Comparison of ENCODE assay signal across 9 cellular contexts in the genomic region with DNA sequence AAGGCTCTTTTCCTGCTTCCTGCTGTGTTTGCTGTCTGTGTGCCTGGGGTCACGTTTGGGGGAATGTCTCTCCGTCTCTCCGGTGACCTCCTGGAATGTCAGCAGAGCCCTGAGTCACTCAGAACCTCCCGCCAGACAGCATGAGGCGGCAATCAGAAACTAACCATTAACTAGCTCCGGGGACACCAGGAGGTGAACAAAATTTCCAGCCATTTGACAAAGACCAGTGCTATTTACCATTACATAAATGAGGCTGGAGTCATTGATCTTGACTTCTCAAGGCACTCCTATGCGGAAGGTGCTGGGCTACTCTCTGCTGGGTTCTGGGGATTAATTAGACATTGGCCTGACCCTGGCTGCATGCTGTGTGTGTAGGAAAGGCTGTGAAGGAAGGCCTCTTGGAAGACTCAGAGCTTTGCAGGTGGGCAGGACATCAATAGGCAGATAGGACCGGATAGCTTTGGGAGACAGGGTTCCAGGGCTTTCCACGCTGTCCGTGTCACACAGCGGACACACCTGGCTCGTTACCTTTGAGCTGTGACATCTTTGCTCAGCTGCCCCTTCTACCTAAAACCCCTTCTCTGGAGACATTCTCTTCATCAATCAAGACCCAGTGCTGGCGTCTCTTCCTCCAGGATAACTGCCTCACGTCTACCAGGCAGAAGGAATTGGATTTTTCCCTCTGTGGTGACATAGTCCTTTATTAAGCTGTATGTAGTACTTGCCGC.
DNase-seq lines count a peak whose midpoint lies in the region; ATAC-seq and TF ChIP-seq lines count a peak whose summit lies in the region.
"Had no signal": no experiment of that assay in that cellular context is flagged by ENCODE, and none has a peak within 500 bp of the region (broad histone marks: within the 10 kb centered on the region; RNA-seq: fewer than 3 reads in every experiment).

No MANE protein-coding gene starts in this region.

- no peak for DNase-seq in activated CD8-positive, alpha-beta T cell treated with anti-CD3 and anti-CD28 coated beads, Interleukin-2, amount 10 ng/mL, durations not matched to agents 7 days and 5 days
- no peak for DNase-seq in activated CD8-positive, alpha-beta T cell treated with anti-CD3 and anti-CD28 coated beads for 36 hours
- DNase-seq in ascending aorta (ENCODE audit: low spot score in 2 of 2) (peak in 1 of 2 donors; percentile 78), kidney glomerular epithelial cell (lab: John Stamatoyannopoulos, UW) (peak; percentile 96), tibial artery (no peak), OCI-LY7 (ENCODE audit: low spot score) (no peak)
- DNase-seq in stimulated activated naive CD8-positive, alpha-beta T cell treated with anti-CD3 and anti-CD28 coated beads, Interleukin-15, amount 100 ng/mL, for 72 hours: no peak
- DNase-seq: AML-193 had no signal

- no peaks in the 10 kb centered on the region for H3K36me3 ChIP-seq in ascending aorta
- peaks cover 0 to 4% (median 0%) of the 10 kb centered on the region in 3 donors for H3K36me3 ChIP-seq in tibial artery
- no peaks in the 10 kb centered on the region for H3K36me3 ChIP-seq in OCI-LY7 (ENCODE audit: insufficient read depth, low read length)

- H3K27me3 ChIP-seq in ascending aorta: no peaks in the 10 kb centered on the region
- no peaks in the 10 kb centered on the region for H3K27me3 ChIP-seq in tibial artery

- intact Hi-C loops in activated CD8-positive, alpha-beta T cell treated with anti-CD3 and anti-CD28 coated beads for 36 hours (cut with micrococcal nuclease): loop anchor here (10.0 kb wide), 2 partner anchors 75 to 105 kb away; partner anchors contain the start of gene PFKFB3
- intact Hi-C loops in ascending aorta (cut with DNase I) (loop anchor here (5.0 to 10.0 kb wide), 2 partner anchors 123 to 335 kb away; no protein-coding TSS in a partner anchor), tibial artery (cut with DNase I; ENCODE audit: low total_unique reads) (no loop called here), OCI-LY7 (cut with micrococcal nuclease; ENCODE audit: unreplicated experiment) (no loop called here)

- H3K4me1 ChIP-seq in ascending aorta: peaks cover 3 to 31% of the 10 kb centered on the region in 2 donors
- peaks cover 0 to 35% (median 7%) of the 10 kb centered on the region in 4 donors for H3K4me1 ChIP-seq in tibial artery
- no peaks in the 10 kb centered on the region for H3K4me1 ChIP-seq in OCI-LY7 (ENCODE audit: insufficient read depth, low read length, poor library complexity, severe bottlenecking)

- no peaks in the 10 kb centered on the region for H4K20me1 ChIP-seq in OCI-LY7 (ENCODE audit: insufficient read depth, low read length)

- no peak for TF ChIP-seq CTCF in activated CD8-positive, alpha-beta T cell treated with anti-CD3 and anti-CD28 coated beads for 36 hours (IDR thresholded peaks at IDR 0.05)
- TF ChIP-seq CTCF in ascending aorta (IDR thresholded peaks at IDR 0.05) (no peak), tibial artery (IDR thresholded peaks at IDR 0.05) (no peak), OCI-LY7 (conservative IDR thresholded peaks at IDR 0.05; ENCODE audit: low read length) (no peak)

- POLR2A ChIA-PET in activated CD8-positive, alpha-beta T cell treated with anti-CD3 and anti-CD28 coated beads, Interleukin-2, amount 10 ng/mL, durations not matched to agents 7 days and 5 days (lab: Charles Lee): interaction anchor here (0.6 to 1.1 kb wide), 2 partner anchors 77 to 109 kb away, joined by 4 read pairs; partner anchors contain the start of gene PFKFB3
- POLR2A ChIA-PET in activated CD8-positive, alpha-beta T cell treated with anti-CD3 and anti-CD28 coated beads for 36 hours (lab: Charles Lee): no interaction called here
- POLR2A ChIA-PET in OCI-LY7 (lab: Charles Lee): interaction anchor here (0.5 to 0.7 kb wide), 3 partner anchors 16 to 249 kb away, joined by 3 read pairs; no protein-coding TSS in a partner anchor

- H3K4me3 Mint-ChIP-seq in activated CD8-positive, alpha-beta T cell treated with anti-CD3 and anti-CD28 coated beads, Interleukin-2, amount 10 ng/mL, durations not matched to agents 7 days and 5 days: no peak overlapping the region
- no peak overlapping the region for H3K4me3 Mint-ChIP-seq in activated CD8-positive, alpha-beta T cell treated with anti-CD3 and anti-CD28 coated beads for 36 hours
- H3K4me3 Mint-ChIP-seq in stimulated activated naive CD8-positive, alpha-beta T cell treated with anti-CD3 and anti-CD28 coated beads, Interleukin-15, amount 100 ng/mL, for 72 hours: no peak overlapping the region

- CTCF ChIA-PET in activated CD8-positive, alpha-beta T cell treated with anti-CD3 and anti-CD28 coated beads, Interleukin-2, amount 10 ng/mL, durations not matched to agents 7 days and 5 days (lab: Charles Lee): interaction anchor here (0.9 to 1.0 kb wide), 2 partner anchors 12 to 122 kb away, joined by 3 to 4 read pairs; no protein-coding TSS in a partner anchor
- CTCF ChIA-PET in activated CD8-positive, alpha-beta T cell treated with anti-CD3 and anti-CD28 coated beads for 36 hours (lab: Charles Lee): no interaction called here
- CTCF ChIA-PET in OCI-LY7 (lab: Charles Lee; ENCODE audit: unreplicated experiment): no interaction called here

- H3K4me1 Mint-ChIP-seq in activated CD8-positive, alpha-beta T cell treated with anti-CD3 and anti-CD28 coated beads, Interleukin-2, amount 10 ng/mL, durations not matched to agents 7 days and 5 days (ENCODE audit: low read depth): peaks cover 53% of the 10 kb centered on the region
- H3K4me1 Mint-ChIP-seq in activated CD8-positive, alpha-beta T cell treated with anti-CD3 and anti-CD28 coated beads for 36 hours (ENCODE audit: low read depth): peaks cover 28% of the 10 kb centered on the region
- H3K4me1 Mint-ChIP-seq in stimulated activated naive CD8-positive, alpha-beta T cell treated with anti-CD3 and anti-CD28 coated beads, Interleukin-15, amount 100 ng/mL, for 72 hours: peaks cover 41% of the 10 kb centered on the region

- H3K27ac ChIP-seq in ascending aorta (peak overlapping the region; percentile 85 to 88), tibial artery (peak overlapping the region; percentile 48 to 70), OCI-LY7 (ENCODE audit: low read depth, low read length, poor library complexity, severe bottlenecking) (no peak overlapping the region)

- H3K36me3 Mint-ChIP-seq in activated CD8-positive, alpha-beta T cell treated with anti-CD3 and anti-CD28 coated beads, Interleukin-2, amount 10 ng/mL, durations not matched to agents 7 days and 5 days (ENCODE audit: low read depth): peaks cover 38% of the 10 kb centered on the region
- peaks cover 7% of the 10 kb centered on the region for H3K36me3 Mint-ChIP-seq in activated CD8-positive, alpha-beta T cell treated with anti-CD3 and anti-CD28 coated beads for 36 hours (ENCODE audit: low read depth)

- no peaks in the 10 kb centered on the region for H3K9me3 ChIP-seq in ascending aorta
- no peaks in the 10 kb centered on the region for H3K9me3 ChIP-seq in tibial artery
- H3K9me3 ChIP-seq in OCI-LY7 (ENCODE audit: low read length): no peaks in the 10 kb centered on the region

- H3K27ac Mint-ChIP-seq in activated CD8-positive, alpha-beta T cell treated with anti-CD3 and anti-CD28 coated beads, Interleukin-2, amount 10 ng/mL, durations not matched to agents 7 days and 5 days: peak overlapping the region; percentile 81
- H3K27ac Mint-ChIP-seq in activated CD8-positive, alpha-beta T cell treated with anti-CD3 and anti-CD28 coated beads for 36 hours: no peak overlapping the region
- H3K27ac Mint-ChIP-seq in stimulated activated naive CD8-positive, alpha-beta T cell treated with anti-CD3 and anti-CD28 coated beads, Interleukin-15, amount 100 ng/mL, for 72 hours: peak overlapping the region in 1 of 2 donors; percentile 53

- no peaks in the 10 kb centered on the region for H3K9me2 ChIP-seq in OCI-LY7 (ENCODE audit: insufficient read depth, low read length)

- no peak overlapping the region for H2AFZ ChIP-seq in OCI-LY7 (ENCODE audit: low read length)

- BruUV-seq in OCI-LY7 (replicated peaks; lab: Mats Ljungman, UMichigan): no TSS peak

- peaks cover 7% of the 10 kb centered on the region for H3K9me3 Mint-ChIP-seq in activated CD8-positive, alpha-beta T cell treated with anti-CD3 and anti-CD28 coated beads, Interleukin-2, amount 10 ng/mL, durations not matched to agents 7 days and 5 days (ENCODE audit: insufficient read depth)
- H3K9me3 Mint-ChIP-seq in activated CD8-positive, alpha-beta T cell treated with anti-CD3 and anti-CD28 coated beads for 36 hours: peaks cover 3% of the 10 kb centered on the region
- H3K9me3 Mint-ChIP-seq in stimulated activated naive CD8-positive, alpha-beta T cell treated with anti-CD3 and anti-CD28 coated beads, Interleukin-15, amount 100 ng/mL, for 72 hours: peaks cover 0 to 11% of the 10 kb centered on the region in 2 donors

- no peaks in the 10 kb centered on the region for H3K79me2 ChIP-seq in OCI-LY7 (ENCODE audit: insufficient read depth, low read depth, low read length)

- H3K4me2 ChIP-seq in OCI-LY7 (ENCODE audit: low read length): no peak overlapping the region

- no peak for ATAC-seq in activated CD8-positive, alpha-beta T cell treated with anti-CD3 and anti-CD28 coated beads, Interleukin-2, amount 10 ng/mL, durations not matched to agents 7 days and 5 days
- ATAC-seq in activated CD8-positive, alpha-beta T cell treated with anti-CD3 and anti-CD28 coated beads for 36 hours: no peak
- no peak for ATAC-seq in GM21360 (IDR thresholded peaks at IDR 0.05; ENCODE audit: unreplicated experiment)
- ATAC-seq in stimulated activated naive CD8-positive, alpha-beta T cell treated with anti-CD3 and anti-CD28 coated beads, Interleukin-15, amount 100 ng/mL, for 72 hours: no peak

- no peaks in the 10 kb centered on the region for H3K27me3 Mint-ChIP-seq in activated CD8-positive, alpha-beta T cell treated with anti-CD3 and anti-CD28 coated beads, Interleukin-2, amount 10 ng/mL, durations not matched to agents 7 days and 5 days (ENCODE audit: low read depth)
- no peaks in the 10 kb centered on the region for H3K27me3 Mint-ChIP-seq in activated CD8-positive, alpha-beta T cell treated with anti-CD3 and anti-CD28 coated beads for 36 hours
- H3K27me3 Mint-ChIP-seq in stimulated activated naive CD8-positive, alpha-beta T cell treated with anti-CD3 and anti-CD28 coated beads, Interleukin-15, amount 100 ng/mL, for 72 hours: no peaks in the 10 kb centered on the region

- H3K4me3 ChIP-seq in ascending aorta (no peak overlapping the region), tibial artery (no peak overlapping the region), OCI-LY7 (ENCODE audit: low read depth, low read length, poor library complexity, severe bottlenecking) (no peak overlapping the region)

Comparison
In these comparisons a context has a peak if more than half of its experiments do, and no peak if none do; other contexts are left out.
1. intact Hi-C loops: an anchor here in activated CD8-positive, alpha-beta T cell treated with anti-CD3 and anti-CD28 coated beads for 36 hours (10.0 kb wide) and ascending aorta (5.0 to 10.0 kb wide); none called in tibial artery and OCI-LY7.